8 cellular contexts compared by ENCODE assay signal in genomic region chr12:30044206-30044605, GRCh38.
"Had no signal": no experiment of that assay in that cellular context is flagged by ENCODE, and none has a peak within 500 bp of the region (broad histone marks: within the 10 kb centered on the region; RNA-seq: fewer than 3 reads in every experiment).

No MANE protein-coding gene starts in this region.

- H2AFZ ChIP-seq: GM23248 had no signal

- H3K4me3 Mint-ChIP-seq: H9 had no signal

- H3K9ac ChIP-seq: GM23248 had no signal

- H3K27ac ChIP-seq: GM23248 had no signal

- FAIRE-seq: H54, HTR-8/SVneo, K562 had no signal

- DNase-seq: GM23248, GOT3, H9, HCEC 1CT, IMR-90 had no signal

- H3K4me3 ChIP-seq: GM23248, K562 had no signal
